8 cellular contexts compared by ENCODE assay signal in the genomic region with DNA sequence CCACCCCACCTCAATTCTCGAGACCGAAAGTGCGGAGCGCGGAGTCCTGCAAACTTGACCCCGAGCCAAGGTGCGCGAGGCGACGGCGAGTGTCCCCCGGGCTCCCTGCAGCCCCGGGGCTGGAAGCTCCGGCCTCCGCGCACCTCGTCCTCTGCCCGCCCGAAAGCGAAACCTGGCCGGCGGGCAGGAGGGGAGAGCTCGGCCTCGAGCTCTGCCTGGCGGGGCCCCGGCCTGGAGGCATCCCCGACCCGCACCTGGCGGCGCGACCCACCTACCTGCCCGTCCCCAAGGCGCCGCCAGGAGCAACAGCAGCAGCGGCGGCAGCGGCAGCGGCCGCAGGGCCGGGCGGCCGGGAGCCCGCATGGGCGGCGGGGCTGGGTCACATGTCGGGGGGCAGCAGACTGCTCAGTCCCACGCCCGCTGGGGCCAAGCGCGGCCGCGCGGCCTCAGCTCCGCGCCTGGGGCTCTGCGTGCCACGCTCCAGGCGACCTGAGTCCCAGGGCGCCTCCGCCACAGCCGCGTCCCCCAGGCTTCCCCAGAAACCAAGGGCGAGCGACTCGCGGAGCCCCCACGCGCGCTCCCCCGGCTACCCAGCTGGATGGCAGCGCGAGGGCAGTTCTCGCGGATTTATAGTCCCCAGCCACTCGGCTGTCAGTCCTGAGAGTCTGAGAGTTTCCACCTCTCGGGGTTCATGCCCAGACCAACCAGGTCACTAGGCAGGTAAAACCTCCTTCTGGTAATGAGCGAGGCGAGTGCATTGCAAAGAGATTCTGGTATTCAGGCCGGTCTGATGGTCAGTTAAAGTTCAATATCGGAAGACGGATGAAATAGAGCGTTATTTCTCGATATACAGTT. TPM values are rescaled to one million over a fixed set of nuclear protein-coding genes. Genes with fewer than 3 reads are reported as not detected.
DNase-seq lines count a peak whose midpoint lies in the region; ATAC-seq, FAIRE-seq and TF ChIP-seq lines count a peak whose summit lies in the region.

IL20RA (minus strand) TSS at position 600 of the 855 bp plus-strand sequence; CDS start at position 363, 237 bp downstream.

- H3K4me1 Mint-ChIP-seq in activated CD4-positive, alpha-beta T cell treated with anti-CD3 and anti-CD28 coated beads, Interleukin-2, amount 10 ng/mL, durations not matched to agents 24 days and 14 days, result peaks cover 5% of the 10 kb centered on the region

- H3K4me3 ChIP-seq in HepG2 (replicated peaks in 1 of 3; ENCODE audit: insufficient read depth in 1 of 3, low read depth in 2 of 3, low read length in 3 of 3), result peak within 1 kb of the TSS; percentile 18 to 57 (median 41); a peak in 3 of 6 replicates
- peak within 1 kb of the TSS; percentile 68 to 82 (median 79) for H3K4me3 ChIP-seq in subcutaneous abdominal adipose tissue (ENCODE audit: low read depth in 1 of 5, low read length in 5 of 5)

- peak within 1 kb of the TSS; percentile 77 for H3K4me3 Mint-ChIP-seq in activated CD4-positive, alpha-beta T cell treated with anti-CD3 and anti-CD28 coated beads, Interleukin-2, amount 10 ng/mL, durations not matched to agents 24 days and 14 days

- peak; percentile 76 for ATAC-seq in HepG2
- ATAC-seq in GM19455 (IDR thresholded peaks at IDR 0.05; ENCODE audit: unreplicated experiment), result no peak

- H3K27ac ChIP-seq in HepG2 (ENCODE audit: extremely low read length, insufficient read depth, low read length), result no peak within 1 kb of the TSS
- no peak within 1 kb of the TSS for H3K27ac ChIP-seq in subcutaneous abdominal adipose tissue (ENCODE audit: low read depth, low read length)

- TF ChIP-seq EP300 in HepG2 (IDR thresholded peaks at IDR 0.05; ENCODE audit: low read depth in 2 of 2, low read length in 2 of 2), result no peak
- no peak for TF ChIP-seq EP300 in HepG2 (CRISPR knock-in tag; IDR thresholded peaks at IDR 0.05; ENCODE audit: borderline replicate concordance)

- 68% methylated on average over 65 of the region's 83 CpGs for WGBS in HepG2 (ENCODE audit: low lambda C conversion rate)

- no TSS peak for BruUV-seq in HepG2 (replicated peaks; lab: Mats Ljungman, UMichigan)

- H3K27ac Mint-ChIP-seq in activated CD4-positive, alpha-beta T cell treated with anti-CD3 and anti-CD28 coated beads, Interleukin-2, amount 10 ng/mL, durations not matched to agents 24 days and 14 days, result no peak within 1 kb of the TSS

- POLR2A ChIA-PET in HepG2 (lab: Yijun Ruan, JAX), result no interaction called here

- no peaks in the 10 kb centered on the region for H3K36me3 ChIP-seq in HepG2 (replicated peaks in 1 of 2; ENCODE audit: control insufficient read depth in 1 of 2, insufficient read depth in 2 of 2, low read length in 2 of 2)
- H3K36me3 ChIP-seq in subcutaneous abdominal adipose tissue (ENCODE audit: control insufficient read depth in 5 of 5, insufficient read depth in 5 of 5, low read length in 5 of 5), result no peaks in the 10 kb centered on the region

- DNase-seq in activated CD4-positive, alpha-beta T cell treated with anti-CD3 and anti-CD28 coated beads, Interleukin-2, amount 10 ng/mL, durations not matched to agents 24 days and 14 days, result peak; percentile 69
- no peak for DNase-seq in activated CD4-positive, alpha-beta T cell treated with anti-CD3 and anti-CD28 coated beads, Interleukin-2, amount 50 U/mL, for 48 hours
- DNase-seq in NCI-H774 (lab: John Stamatoyannopoulos, UW) (peak; percentile 52), dermis blood vessel endothelial cell (peak; percentile 28), HepG2 (ENCODE audit: low spot score) (no peak), cortex of kidney (lab: John Stamatoyannopoulos, UW) (no peak)

- in situ Hi-C loops in HepG2 (cut with HindIII; ENCODE audit: extremely low pct_ligation_motif_present, low pct_unique_long_range_greater_than_20kb), result no loop called here

- CTCF ChIA-PET in HepG2 (lab: Yijun Ruan, JAX; ENCODE audit: low intra/inter-chr PET ratio, low total read pairs), result no interaction called here

- intact Hi-C loops in activated CD4-positive, alpha-beta T cell treated with anti-CD3 and anti-CD28 coated beads, Interleukin-2, amount 10 ng/mL, durations not matched to agents 24 days and 14 days (cut with micrococcal nuclease), result no loop called here
- intact Hi-C loops in HepG2 (cut with micrococcal nuclease; ENCODE audit: unreplicated experiment), result no loop called here

- no peak within 1 kb of the TSS for H2AFZ ChIP-seq in HepG2 (ENCODE audit: low read length)

- FAIRE-seq in HepG2 (lab: Jason Lieb, UNC), result no peak

- peaks cover 83% of the 10 kb centered on the region for H3K27me3 Mint-ChIP-seq in activated CD4-positive, alpha-beta T cell treated with anti-CD3 and anti-CD28 coated beads, Interleukin-2, amount 10 ng/mL, durations not matched to agents 24 days and 14 days

- no peak for TF ChIP-seq RAD21 in HepG2 (CRISPR knock-in tag; IDR thresholded peaks at IDR 0.05)

- no peaks in the 10 kb centered on the region for H3K79me2 ChIP-seq in HepG2 (ENCODE audit: insufficient read depth, low read length)

- no peaks in the 10 kb centered on the region for H3K9me3 Mint-ChIP-seq in activated CD4-positive, alpha-beta T cell treated with anti-CD3 and anti-CD28 coated beads, Interleukin-2, amount 10 ng/mL, durations not matched to agents 24 days and 14 days

- peak within 1 kb of the TSS; percentile 63 for H3K4me2 ChIP-seq in HepG2 (ENCODE audit: low read depth, low read length)

- H3K9me3 ChIP-seq in HepG2 (ENCODE audit: low read length) (no peaks in the 10 kb centered on the region), subcutaneous abdominal adipose tissue (ENCODE audit: control insufficient read depth in 5 of 5, low read length in 5 of 5) (peaks cover 0 to 4% (median 0%) of the 10 kb centered on the region in 5 donors)

- TF ChIP-seq CTCF in HepG2 (CRISPR knock-in tag; IDR thresholded peaks at IDR 0.05), result no peak

- no peaks in the 10 kb centered on the region for H3K36me3 Mint-ChIP-seq in activated CD4-positive, alpha-beta T cell treated with anti-CD3 and anti-CD28 coated beads, Interleukin-2, amount 10 ng/mL, durations not matched to agents 24 days and 14 days (ENCODE audit: low read depth)

- H3K27me3 ChIP-seq in HepG2 (ENCODE audit: control insufficient read depth in 1 of 2, insufficient read depth in 2 of 2, low read length in 2 of 2) (peaks cover 0 to 49% of the 10 kb centered on the region in 2 experiments; a peak in 4 of 5 replicates), subcutaneous abdominal adipose tissue (ENCODE audit: control insufficient read depth in 5 of 5, insufficient read depth in 4 of 5, low read length in 5 of 5) (peaks cover 2 to 6% (median 3%) of the 10 kb centered on the region in 5 donors)

- H3K9ac ChIP-seq in HepG2 (ENCODE audit: insufficient read depth, low read depth, low read length), result no peak within 1 kb of the TSS
- H3K9ac ChIP-seq in subcutaneous abdominal adipose tissue (ENCODE audit: low read length in 5 of 5), result peak within 1 kb of the TSS in 4 of 5 donors; percentile 42 to 74 (median 47)

- H3K4me1 ChIP-seq in HepG2 (ENCODE audit: insufficient read depth, low read length) (peaks cover 5% of the 10 kb centered on the region; the same call in 1 of the 2 replicates), subcutaneous abdominal adipose tissue (ENCODE audit: control insufficient read depth in 5 of 5, insufficient read depth in 5 of 5, low read length in 5 of 5) (peaks cover 0 to 13% (median 8%) of the 10 kb centered on the region in 5 donors)

- H4K20me1 ChIP-seq in HepG2 (ENCODE audit: insufficient read depth, low read length), result no peaks in the 10 kb centered on the region

- TF ChIP-seq POLR2A in HepG2 (IDR thresholded peaks at IDR 0.05; ENCODE audit: insufficient read depth in 1 of 2, low read depth in 2 of 2, low read length in 2 of 2), result no peak

TF ChIP-seq in HepG2, 621 proteins besides CTCF, POLR2A, EP300 and RAD21 (continues in another document):
- TF ChIP-seq CHD2 (IDR thresholded peaks at IDR 0.05; ENCODE audit: low read depth, low read length), result peak; percentile 2; the same call in 1 of the 2 replicates

RNA-seq across cellular contexts. Expression of gene IL20RA, which starts in this region (rescaled TPM):
- total RNA-seq in activated CD4-positive, alpha-beta T cell treated with anti-CD3 and anti-CD28 coated beads, Interleukin-2, amount 10 ng/mL, durations not matched to agents 24 days and 14 days, result not detected in 2 replicates
- total RNA-seq in dermis blood vessel endothelial cell, result 0.51 and 0.79 TPM in 2 replicates
- not detected in 2 replicates for total RNA-seq in HepG2 (2016; rRNA removed; fragmentation: Illumina TruSeq; extraction: Trizol)
- not detected in 2 replicates for total RNA-seq in HepG2 (2016; cell fraction: cytosol; rRNA removed; fragmentation: Illumina TruSeq; extraction: Trizol; ENCODE audit: low read depth)
- not detected in 2 replicates for total RNA-seq in HepG2 (2016; cell fraction: insoluble cytoplasmic fraction; rRNA removed; fragmentation: Illumina TruSeq; extraction: Trizol)
- not detected in 2 replicates for total RNA-seq in HepG2 (2016; cell fraction: membrane; rRNA removed; fragmentation: Illumina TruSeq; extraction: Trizol)
- total RNA-seq in HepG2 (2016; cell fraction: nucleus; rRNA removed; fragmentation: Illumina TruSeq; extraction: Trizol), result not detected in 2 replicates
- polyA plus RNA-seq in HepG2 (2011; rRNA removed), result not detected in 2 replicates
- polyA plus RNA-seq in HepG2 (2011; cell fraction: cytosol; rRNA removed), result not detected in 2 replicates
- polyA plus RNA-seq in HepG2 (2011; cell fraction: nucleus; rRNA removed), result not detected in 2 replicates
- not detected in 2 replicates for polyA plus RNA-seq in HepG2 (2012)
- polyA plus RNA-seq in HepG2 (2016; cell fraction: cytosol; fragmentation: Illumina TruSeq; extraction: Trizol; ENCODE audit: low read depth), result not detected in 2 replicates
- not detected in 2 replicates for polyA plus RNA-seq in HepG2 (2016; cell fraction: insoluble cytoplasmic fraction; fragmentation: Illumina TruSeq; extraction: Trizol; ENCODE audit: low read depth)
- not detected in 2 replicates for polyA plus RNA-seq in HepG2 (2016; cell fraction: membrane; fragmentation: Illumina TruSeq; extraction: Trizol; ENCODE audit: low read depth)
- not detected in 2 replicates for polyA plus RNA-seq in HepG2 (2016; cell fraction: nucleus; fragmentation: Illumina TruSeq; extraction: Trizol; ENCODE audit: insufficient read depth, low read depth)
- 2.0 TPM in 1 of 2 replicates, not detected in the other for polyA minus RNA-seq in HepG2 (2011; rRNA and poly(A)+ RNA removed; ENCODE audit: low replicate concordance)
- polyA minus RNA-seq in HepG2 (2011; cell fraction: cytosol; rRNA and poly(A)+ RNA removed), result not detected in 2 replicates
- polyA minus RNA-seq in HepG2 (2011; cell fraction: nucleus; rRNA and poly(A)+ RNA removed), result not detected in 2 replicates

Comparison
In these comparisons a context has a peak if more than half of its experiments do, and no peak if none do; other contexts are left out.
1. Peak in DNase-seq in activated CD4-positive, alpha-beta T cell treated with anti-CD3 and anti-CD28 coated beads, Interleukin-2, amount 10 ng/mL, durations not matched to agents 24 days and 14 days; RNA of the gene not detected or under 1 TPM.
2. Peak in DNase-seq in dermis blood vessel endothelial cell; RNA of the gene not detected or under 1 TPM.